ENCODE assay signal across 28 cellular contexts in the genomic region with DNA sequence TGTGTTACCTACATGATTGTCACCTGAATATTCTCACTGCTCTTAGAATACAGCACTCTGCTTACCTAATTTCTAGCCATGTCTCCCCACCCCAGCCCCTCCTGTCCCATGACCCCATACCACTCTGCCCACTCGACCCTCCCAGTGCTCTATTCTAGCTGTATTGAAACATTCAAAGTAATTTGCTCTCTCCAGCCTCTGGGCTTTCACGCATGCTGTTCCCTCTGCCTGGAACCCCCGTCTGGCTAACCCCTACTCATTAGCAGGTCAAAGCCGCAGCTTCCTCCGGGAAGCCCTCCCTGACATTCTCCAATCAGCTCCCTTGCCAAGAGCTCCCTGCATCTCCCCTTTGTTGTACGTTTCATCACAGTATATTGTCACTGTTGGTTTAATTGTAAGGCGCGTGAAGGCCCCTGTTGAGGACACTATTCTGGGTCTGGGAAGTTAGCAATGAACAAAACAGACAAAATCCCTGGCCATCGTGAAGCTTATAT.
"Had no signal": no experiment of that assay in that cellular context is flagged by ENCODE, and none has a peak within 500 bp of the region (broad histone marks: within the 10 kb centered on the region; RNA-seq: fewer than 3 reads in every experiment).

No MANE protein-coding gene starts in this region.

- H3K27me3 ChIP-seq: neural progenitor cell, right atrium auricular region, testis had no signal

- H3K36me3 ChIP-seq: esophagus squamous epithelium, neural progenitor cell, prostate gland, right atrium auricular region, tibial artery had no signal

- ATAC-seq: naive thymus-derived CD4-positive, alpha-beta T cell; sciatic nerve; stimulated activated memory B cell treated with anti-CD40 and anti-IgM and Interleukin-4, amounts not matched to agents 10 μg/mL and 1 μg/mL and 100 μg/mL, for 72 hours; stimulated activated naive CD8-positive, alpha-beta T cell treated with anti-CD3 and anti-CD28 coated beads, Interleukin-15, Interleukin-2, amounts not matched to agents 100 U/mL and 50 U/mL, for 24 hours had no signal

- FAIRE-seq: endometrium, keratinocyte had no signal

- H3K4me2 ChIP-seq: neural progenitor cell, smooth muscle cell had no signal

- H3K27ac Mint-ChIP-seq: memory B cell; naive thymus-derived CD4-positive, alpha-beta T cell; stimulated activated memory B cell treated with anti-CD40 and anti-IgM and Interleukin-4, amounts not matched to agents 10 μg/mL and 1 μg/mL and 100 μg/mL, for 72 hours; type B pancreatic cell had no signal

- H3K36me3 Mint-ChIP-seq: memory B cell; naive thymus-derived CD4-positive, alpha-beta T cell; neural progenitor cell; stimulated activated memory B cell treated with anti-CD40 and anti-IgM and Interleukin-4, amounts not matched to agents 10 μg/mL and 1 μg/mL and 100 μg/mL, for 72 hours; type B pancreatic cell had no signal

- H3K27ac ChIP-seq: coronary artery, esophagus squamous epithelium, neural progenitor cell, prostate gland, right atrium auricular region, testis, tibial artery had no signal

- H3K9me3 Mint-ChIP-seq: memory B cell; naive thymus-derived CD4-positive, alpha-beta T cell; nephron; neural progenitor cell; stimulated activated memory B cell treated with anti-CD40 and anti-IgM and Interleukin-4, amounts not matched to agents 10 μg/mL and 1 μg/mL and 100 μg/mL, for 72 hours; type B pancreatic cell had no signal

- H3K4me3 ChIP-seq: coronary artery, esophagus squamous epithelium, lung, neural progenitor cell, prostate gland, right atrium auricular region, smooth muscle cell, testis, tibial artery had no signal

- DNase-seq: dermis blood vessel endothelial cell; effector memory CD4-positive, alpha-beta T cell; erythroblast; esophagus squamous epithelium; foreskin melanocyte; hypothalamus; midbrain; naive thymus-derived CD4-positive, alpha-beta T cell; nucleus accumbens; stimulated activated CD4-positive, alpha-beta T cell treated with anti-CD3 and anti-CD28 coated beads, Interleukin-2, amount 100 ng/mL, for 24 hours; stimulated activated CD4-positive, alpha-beta T cell treated with anti-CD3 and anti-CD28 coated beads, Interleukin-4, amount 100 ng/mL, for 4 hours; stimulated activated naive CD8-positive, alpha-beta T cell treated with anti-CD3 and anti-CD28 coated beads, Interleukin-15, Interleukin-2, amounts not matched to agents 100 U/mL and 50 U/mL, for 24 hours; substantia nigra; testis; tibial artery had no signal

- H3K4me3 Mint-ChIP-seq: memory B cell; naive thymus-derived CD4-positive, alpha-beta T cell; nephron; neural progenitor cell; stimulated activated memory B cell treated with anti-CD40 and anti-IgM and Interleukin-4, amounts not matched to agents 10 μg/mL and 1 μg/mL and 100 μg/mL, for 72 hours; type B pancreatic cell had no signal

- H3K4me1 Mint-ChIP-seq: memory B cell; stimulated activated memory B cell treated with anti-CD40 and anti-IgM and Interleukin-4, amounts not matched to agents 10 μg/mL and 1 μg/mL and 100 μg/mL, for 72 hours had no signal

- H3K9ac ChIP-seq: neural progenitor cell had no signal

- H3K9me3 ChIP-seq: esophagus squamous epithelium, prostate gland, right atrium auricular region, testis, tibial artery had no signal

- H3K4me1 ChIP-seq: esophagus squamous epithelium, prostate gland, right atrium auricular region, testis, tibial artery had no signal
